ENCODE assay signal across 23 cellular contexts in the genomic region with DNA sequence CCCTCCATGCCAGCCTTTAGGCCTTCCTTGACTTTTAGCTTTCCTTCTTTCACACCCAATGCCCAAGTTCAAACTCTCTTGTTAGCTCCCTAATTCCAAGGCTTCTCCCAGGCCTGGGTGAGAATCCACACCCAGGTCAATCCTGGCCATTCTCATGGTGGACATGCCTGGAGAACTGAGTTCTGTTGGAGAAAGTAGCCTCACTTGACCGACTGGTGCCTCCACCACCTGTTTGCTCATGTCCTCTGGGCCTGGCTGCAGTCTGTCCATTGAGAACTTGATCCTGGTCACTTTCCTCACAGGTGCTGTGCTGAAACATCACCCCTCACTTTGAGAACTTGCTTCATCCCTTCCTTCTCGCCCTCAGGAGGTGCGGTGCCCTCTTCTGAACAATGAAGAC.
"Had no signal": no experiment of that assay in that cellular context is flagged by ENCODE, and none has a peak within 500 bp of the region (broad histone marks: within the 10 kb centered on the region; RNA-seq: fewer than 3 reads in every experiment).

No MANE protein-coding gene starts in this region.

- ATAC-seq: HepG2, K562, Panc1, PC-3 had no signal

- H3K27ac ChIP-seq: KMS-11, RWPE1 had no signal

- H3K4me3 ChIP-seq: K562 had no signal

- H3K4me3 Mint-ChIP-seq: IgD-negative memory B cell had no signal

- H3K4me2 ChIP-seq: KMS-11, SK-N-SH had no signal

- H3K9me2 ChIP-seq: SK-N-SH had no signal

- H3K27ac Mint-ChIP-seq: IgD-negative memory B cell had no signal

- DNase-seq: Kasumi-1, MM.1S, NCI-H1092 treated with DMSO at 0.1 percent for 48 hours, NCI-H1436, NCI-H187, NCI-H2029, NCI-H2081 treated with DMSO at 0.1 percent for 48 hours, NCI-H2171, NCI-H226, NCI-H446, NCI-H510A, NCI-H524 treated with DMSO at 0.1 percent for 48 hours, NCI-H69, NCI-H774, PC-3, SHP77, SK-N-SH had no signal

- H3K4me1 Mint-ChIP-seq: IgD-negative memory B cell had no signal
